In genomic region chr15:60969658-60970057, GRCh38 we compare ENCODE assay signal across 19 cellular contexts.
"Had no signal": no experiment of that assay in that cellular context is flagged by ENCODE, and none has a peak within 500 bp of the region (broad histone marks: within the 10 kb centered on the region; RNA-seq: fewer than 3 reads in every experiment).

No MANE protein-coding gene starts in this region.

- H3K36me3 ChIP-seq: gastrocnemius medialis, heart right ventricle, neutrophil, right lobe of liver, tibial artery, upper lobe of left lung, uterus had no signal

- H3K27ac ChIP-seq: gastrocnemius medialis, heart right ventricle, neutrophil, psoas muscle, right lobe of liver, tibial artery, upper lobe of left lung, uterus had no signal

- H3K4me3 Mint-ChIP-seq: endodermal cell; naive thymus-derived CD8-positive, alpha-beta T cell; stimulated activated memory B cell treated with anti-CD40 and anti-IgM and Interleukin-4, amounts not matched to agents 10 μg/mL and 1 μg/mL and 100 μg/mL, for 72 hours; stimulated activated naive CD8-positive, alpha-beta T cell treated with anti-CD3 and anti-CD28 coated beads, Interleukin-15, Interleukin-2, amounts not matched to agents 100 ng/mL and 50 ng/mL, for 24 hours had no signal

- H3K4me1 ChIP-seq: right lobe of liver, upper lobe of left lung had no signal

- H3K9me3 ChIP-seq: gastrocnemius medialis, heart right ventricle, mucosa of descending colon, neutrophil, psoas muscle, right lobe of liver, tibial artery, upper lobe of left lung, uterus had no signal

- H3K4me3 ChIP-seq: gastrocnemius medialis, heart right ventricle, mucosa of descending colon, psoas muscle, right lobe of liver, tibial artery, upper lobe of left lung, uterus had no signal

- ATAC-seq: gastrocnemius medialis; left lobe of liver; mucosa of descending colon; naive thymus-derived CD8-positive, alpha-beta T cell; psoas muscle; right lobe of liver; stimulated activated memory B cell treated with anti-CD40 and anti-IgM and Interleukin-4, amounts not matched to agents 10 μg/mL and 1 μg/mL and 100 μg/mL, for 72 hours had no signal

- DNase-seq: effector CD4-positive, alpha-beta T cell; endodermal cell; gastrocnemius medialis; heart right ventricle; hypothalamus; kidney glomerular epithelial cell; mucosa of descending colon; naive thymus-derived CD8-positive, alpha-beta T cell; psoas muscle; retina; right lobe of liver; stimulated activated CD4-positive, alpha-beta T cell treated with anti-CD3 and anti-CD28 coated beads, Interleukin-4, amount 100 ng/mL, for 24 hours; tibial artery; upper lobe of left lung; uterus had no signal

- H3K36me3 Mint-ChIP-seq: naive thymus-derived CD8-positive, alpha-beta T cell; stimulated activated memory B cell treated with anti-CD40 and anti-IgM and Interleukin-4, amounts not matched to agents 10 μg/mL and 1 μg/mL and 100 μg/mL, for 72 hours had no signal

- H3K27me3 ChIP-seq: gastrocnemius medialis, heart right ventricle, right lobe of liver, tibial artery, upper lobe of left lung, uterus had no signal

- H3K27ac Mint-ChIP-seq: endodermal cell; naive thymus-derived CD8-positive, alpha-beta T cell; stimulated activated memory B cell treated with anti-CD40 and anti-IgM and Interleukin-4, amounts not matched to agents 10 μg/mL and 1 μg/mL and 100 μg/mL, for 72 hours; stimulated activated naive CD8-positive, alpha-beta T cell treated with anti-CD3 and anti-CD28 coated beads, Interleukin-15, Interleukin-2, amounts not matched to agents 100 ng/mL and 50 ng/mL, for 24 hours had no signal

- H3K9me3 Mint-ChIP-seq: endodermal cell; naive thymus-derived CD8-positive, alpha-beta T cell; stimulated activated memory B cell treated with anti-CD40 and anti-IgM and Interleukin-4, amounts not matched to agents 10 μg/mL and 1 μg/mL and 100 μg/mL, for 72 hours; stimulated activated naive CD8-positive, alpha-beta T cell treated with anti-CD3 and anti-CD28 coated beads, Interleukin-15, Interleukin-2, amounts not matched to agents 100 ng/mL and 50 ng/mL, for 24 hours had no signal

- H3K4me1 Mint-ChIP-seq: naive thymus-derived CD8-positive, alpha-beta T cell; stimulated activated memory B cell treated with anti-CD40 and anti-IgM and Interleukin-4, amounts not matched to agents 10 μg/mL and 1 μg/mL and 100 μg/mL, for 72 hours had no signal
